1 cellular context compared by ENCODE assay signal in genomic region chr22:42887114-42887513, GRCh38.
TF ChIP-seq lines count a peak whose summit lies in the region.

No MANE protein-coding gene starts in this region.

TF ChIP-seq in SK-N-SH, 30 proteins besides CTCF, POLR2A, EP300 and RAD21 (continued from another document):
- TF ChIP-seq, protein P1, sequence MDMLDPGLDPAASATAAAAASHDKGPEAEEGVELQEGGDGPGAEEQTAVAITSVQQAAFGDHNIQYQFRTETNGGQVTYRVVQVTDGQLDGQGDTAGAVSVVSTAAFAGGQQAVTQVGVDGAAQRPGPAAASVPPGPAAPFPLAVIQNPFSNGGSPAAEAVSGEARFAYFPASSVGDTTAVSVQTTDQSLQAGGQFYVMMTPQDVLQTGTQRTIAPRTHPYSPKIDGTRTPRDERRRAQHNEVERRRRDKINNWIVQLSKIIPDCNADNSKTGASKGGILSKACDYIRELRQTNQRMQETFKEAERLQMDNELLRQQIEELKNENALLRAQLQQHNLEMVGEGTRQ (IDR thresholded peaks at IDR 0.05; ENCODE audit: borderline replicate concordance, low read depth, low read length), result no peak
- TF ChIP-seq TCF12 (IDR thresholded peaks at IDR 0.05) (no peak), RCOR1 (IDR thresholded peaks at IDR 0.05; ENCODE audit: low read length) (no peak), RXRA (IDR thresholded peaks at IDR 0.05; ENCODE audit: borderline replicate concordance, low read depth) (no peak)
- TF ChIP-seq, protein P2, sequence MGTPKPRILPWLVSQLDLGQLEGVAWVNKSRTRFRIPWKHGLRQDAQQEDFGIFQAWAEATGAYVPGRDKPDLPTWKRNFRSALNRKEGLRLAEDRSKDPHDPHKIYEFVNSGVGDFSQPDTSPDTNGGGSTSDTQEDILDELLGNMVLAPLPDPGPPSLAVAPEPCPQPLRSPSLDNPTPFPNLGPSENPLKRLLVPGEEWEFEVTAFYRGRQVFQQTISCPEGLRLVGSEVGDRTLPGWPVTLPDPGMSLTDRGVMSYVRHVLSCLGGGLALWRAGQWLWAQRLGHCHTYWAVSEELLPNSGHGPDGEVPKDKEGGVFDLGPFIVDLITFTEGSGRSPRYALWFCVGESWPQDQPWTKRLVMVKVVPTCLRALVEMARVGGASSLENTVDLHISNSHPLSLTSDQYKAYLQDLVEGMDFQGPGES (IDR thresholded peaks at IDR 0.05; ENCODE audit: low read depth, low read length), result no peak
TF ChIP-seq in SK-N-SH: peak in this region for 0.
